In the genomic region with DNA sequence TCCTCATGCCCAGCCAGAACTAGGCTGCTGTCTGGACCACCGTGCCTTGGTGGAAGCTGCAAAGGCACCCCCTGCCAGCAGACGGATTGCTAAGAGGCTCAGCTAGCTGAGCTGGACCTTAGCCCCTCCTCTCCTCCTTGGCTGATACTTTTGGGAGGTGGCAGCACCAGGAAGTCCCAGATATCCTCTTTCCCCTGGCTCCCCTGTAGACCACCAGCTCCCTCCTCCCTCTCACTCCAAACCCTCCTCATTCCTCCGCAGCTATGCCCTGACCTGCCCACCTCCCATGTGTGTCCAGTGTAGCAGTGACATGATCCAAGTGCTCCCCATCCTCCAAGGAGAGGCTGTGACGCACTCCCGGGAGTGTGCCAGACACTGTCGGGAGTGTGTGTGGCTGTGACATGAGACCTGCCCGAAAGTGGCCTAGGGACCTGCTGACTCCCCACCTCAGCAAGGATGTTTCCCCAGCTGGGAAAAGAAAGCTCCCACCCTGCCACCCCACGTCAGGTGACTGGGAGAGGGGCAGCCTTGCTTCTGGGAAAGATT, we compare ENCODE assay signal across 21 cellular contexts. TPM values are rescaled to one million over a fixed set of nuclear protein-coding genes. Genes with fewer than 3 reads are reported as not detected.
DNase-seq lines count a peak whose midpoint lies in the region; ATAC-seq and TF ChIP-seq lines count a peak whose summit lies in the region.
"Had no signal": no experiment of that assay in that cellular context is flagged by ENCODE, and none has a peak within 500 bp of the region (broad histone marks: within the 10 kb centered on the region; RNA-seq: fewer than 3 reads in every experiment).

No MANE protein-coding gene starts in this region.

- H3K36me3 ChIP-seq in left ventricle myocardium inferior = no peaks in the 10 kb centered on the region
- H3K36me3 ChIP-seq in neural progenitor cell = no peaks in the 10 kb centered on the region
- H3K36me3 ChIP-seq: neutrophil had no signal

- no peak overlapping the region for H3K9ac ChIP-seq in neural progenitor cell

- H3K4me3 Mint-ChIP-seq in neural progenitor cell = no peak overlapping the region
- H3K4me3 Mint-ChIP-seq: activated CD4-positive, alpha-beta T cell treated with anti-CD3 and anti-CD28 coated beads for 36 hours; activated naive CD8-positive, alpha-beta T cell treated with anti-CD3 and anti-CD28 coated beads, Interleukin-2, amount 10 ng/mL, durations not matched to agents 7 days and 5 days; H9; type B pancreatic cell had no signal

- H3K27ac ChIP-seq in left ventricle myocardium inferior (replicated peaks) (peak overlapping the region; percentile 77), neural progenitor cell (no peak overlapping the region)
- H3K27ac ChIP-seq: neutrophil had no signal

- no peaks in the 10 kb centered on the region for H3K36me3 Mint-ChIP-seq in neural progenitor cell
- H3K36me3 Mint-ChIP-seq: activated naive CD8-positive, alpha-beta T cell treated with anti-CD3 and anti-CD28 coated beads, Interleukin-2, amount 10 ng/mL, durations not matched to agents 7 days and 5 days; type B pancreatic cell had no signal

- no peak overlapping the region for H3K4me2 ChIP-seq in neural progenitor cell

- intact Hi-C loops in left ventricle myocardium inferior (cut with micrococcal nuclease) (no loop called here), cardiac septum (cut with DNase I) (no loop called here), left ventricle myocardium superior (cut with micrococcal nuclease) (no loop called here)

- H3K9me3 ChIP-seq in left ventricle myocardium inferior (replicated peaks) (no peaks in the 10 kb centered on the region), neural progenitor cell (ENCODE audit: low read depth) (no peaks in the 10 kb centered on the region)
- H3K9me3 ChIP-seq: neutrophil had no signal

- no peaks in the 10 kb centered on the region for H3K79me2 ChIP-seq in neural progenitor cell (ENCODE audit: low read depth)

- H3K27me3 ChIP-seq in left ventricle myocardium inferior (ENCODE audit: low read depth) (no peaks in the 10 kb centered on the region), neural progenitor cell (no peaks in the 10 kb centered on the region)
- H3K27me3 ChIP-seq: neutrophil had no signal

- no peak for ATAC-seq in left ventricle myocardium superior
- ATAC-seq: activated CD4-positive, alpha-beta T cell treated with anti-CD3 and anti-CD28 coated beads for 36 hours; HepG2 had no signal

- H3K4me1 ChIP-seq in left ventricle myocardium inferior (peaks cover 58% of the 10 kb centered on the region), neural progenitor cell (no peaks in the 10 kb centered on the region)

- no peak overlapping the region for H3K4me3 ChIP-seq in left ventricle myocardium inferior
- no peak overlapping the region for H3K4me3 ChIP-seq in choroid plexus epithelial cell (ENCODE audit: low read depth, low read length)
- H3K4me3 ChIP-seq in neural progenitor cell = no peak overlapping the region

- H3K9me3 Mint-ChIP-seq in neural progenitor cell = no peaks in the 10 kb centered on the region
- H3K9me3 Mint-ChIP-seq: activated naive CD8-positive, alpha-beta T cell treated with anti-CD3 and anti-CD28 coated beads, Interleukin-2, amount 10 ng/mL, durations not matched to agents 7 days and 5 days; H9; type B pancreatic cell had no signal

- H4K20me1 ChIP-seq in neural progenitor cell (ENCODE audit: low read depth) = no peaks in the 10 kb centered on the region

- H3K27me3 Mint-ChIP-seq in neural progenitor cell (ENCODE audit: insufficient read depth, low read depth) = peaks cover 7% of the 10 kb centered on the region
- H3K27me3 Mint-ChIP-seq: activated CD4-positive, alpha-beta T cell treated with anti-CD3 and anti-CD28 coated beads for 36 hours; activated naive CD8-positive, alpha-beta T cell treated with anti-CD3 and anti-CD28 coated beads, Interleukin-2, amount 10 ng/mL, durations not matched to agents 7 days and 5 days; type B pancreatic cell had no signal

- peak overlapping the region; percentile 63 for H3K27ac Mint-ChIP-seq in neural progenitor cell
- H3K27ac Mint-ChIP-seq: activated CD4-positive, alpha-beta T cell treated with anti-CD3 and anti-CD28 coated beads for 36 hours; activated naive CD8-positive, alpha-beta T cell treated with anti-CD3 and anti-CD28 coated beads, Interleukin-2, amount 10 ng/mL, durations not matched to agents 7 days and 5 days; H9; type B pancreatic cell had no signal

- H2AFZ ChIP-seq in neural progenitor cell (replicated peaks) = no peak overlapping the region

- no peaks in the 10 kb centered on the region for H3F3A ChIP-seq in neural progenitor cell (ENCODE audit: low read depth)

- no peak for TF ChIP-seq CTCF in left ventricle myocardium inferior (IDR thresholded peaks at IDR 0.05; ENCODE audit: borderline replicate concordance)
- no peak for TF ChIP-seq CTCF in choroid plexus epithelial cell (conservative IDR thresholded peaks at IDR 0.05; ENCODE audit: low read depth, low read length)
- TF ChIP-seq CTCF in neural progenitor cell (IDR thresholded peaks at IDR 0.05) = no peak

- H3K4me1 Mint-ChIP-seq in neural progenitor cell = peaks cover 18% of the 10 kb centered on the region

- DNase-seq in left ventricle myocardium inferior (no peak), cardiac septum (ENCODE audit: low spot score) (no peak), choroid plexus epithelial cell (ENCODE audit: low read depth) (peak; percentile 6), neural progenitor cell (ENCODE audit: low spot score) (no peak), GM19238 (ENCODE audit: insufficient read length, low spot score) (no peak), GM03348 (ENCODE audit: low spot score) (no peak), left ventricle myocardium superior (no peak)
- DNase-seq in activated effector memory CD4-positive, alpha-beta T cell treated with anti-CD3 and anti-CD28 coated beads, Interleukin-2, amount 50 U/mL, for 16 hours = no peak
- DNase-seq: activated CD4-positive, alpha-beta T cell treated with anti-CD3 and anti-CD28 coated beads for 36 hours; activated naive CD8-positive, alpha-beta T cell treated with anti-CD3 and anti-CD28 coated beads, Interleukin-2, amount 10 ng/mL, durations not matched to agents 7 days and 5 days; activated T-cell treated with anti-CD3 and anti-CD28 coated beads for 4 hours; central memory CD4-positive, alpha-beta T cell; H9; NCI-H2107; NCI-H774; RPMI8226; stimulated activated CD4-positive, alpha-beta T cell treated with anti-CD3 and anti-CD28 coated beads, Interleukin-4, amount 100 ng/mL, for 1 hour; stimulated activated CD8-positive, alpha-beta memory T cell treated with anti-CD3 and anti-CD28 coated beads, Interleukin-4, amount 100 ng/mL, for 48 hours had no signal

RNA-seq across cellular contexts. Expression of a gene that starts 21.1 kb away (rescaled TPM):
- total RNA-seq in left ventricle myocardium inferior = 1.6 TPM
- total RNA-seq in cardiac septum = 7.2 TPM
- 1.9 and 5.3 TPM in 2 replicates for total RNA-seq in neural progenitor cell (ENCODE audit: low replicate concordance)
- total RNA-seq in left ventricle myocardium superior = 4.6 TPM

RNA-seq across cellular contexts. Expression of a gene that starts 29.9 kb away (rescaled TPM):
- total RNA-seq in left ventricle myocardium inferior (14.9 TPM), cardiac septum (10.6 TPM), neural progenitor cell (ENCODE audit: low replicate concordance) (9.9 and 20.6 TPM in 2 replicates), left ventricle myocardium superior (15.4 TPM)

RNA-seq across cellular contexts. Expression of a gene that starts 35.4 kb away (rescaled TPM):
- total RNA-seq in left ventricle myocardium inferior (156 TPM), cardiac septum (139 TPM), neural progenitor cell (ENCODE audit: low replicate concordance) (83.8 and 143 TPM in 2 replicates), left ventricle myocardium superior (181 TPM)

RNA-seq across cellular contexts. Expression of a gene that starts 49.2 kb away (rescaled TPM):
- total RNA-seq in left ventricle myocardium inferior (13.3 TPM), cardiac septum (16.8 TPM), neural progenitor cell (ENCODE audit: low replicate concordance) (19.4 and 23.9 TPM in 2 replicates), left ventricle myocardium superior (29.5 TPM)
